Comparison of ENCODE assay signal across 17 cellular contexts in genomic region chr12:7642287-7642686, GRCh38. TPM values are rescaled to one million over a fixed set of nuclear protein-coding genes. Genes with fewer than 3 reads are reported as not detected.
"Had no signal": no experiment of that assay in that cellular context is flagged by ENCODE, and none has a peak within 500 bp of the region (broad histone marks: within the 10 kb centered on the region; RNA-seq: fewer than 3 reads in every experiment).

No MANE protein-coding gene starts in this region.

- H3K79me2 ChIP-seq: hepatocyte had no signal

- H3K27me3 ChIP-seq: hepatocyte, ovary had no signal

- H3K36me3 ChIP-seq: esophagus muscularis mucosa, left ventricle myocardium inferior, ovary, thoracic aorta had no signal

- H3K4me2 ChIP-seq: hepatocyte had no signal

- H2AFZ ChIP-seq: hepatocyte had no signal

- ATAC-seq: activated T-cell treated with anti-CD3 and anti-CD28 coated beads, Interleukin-2, amount 50 U/mL, for 4 hours; stimulated activated effector memory CD8-positive, alpha-beta T cell treated with anti-CD3 and anti-CD28 coated beads, Interleukin-12 subunit alpha, Interleukin-12 subunit beta, amount 100 ng/mL, for 72 hours; WTC11 had no signal

- DNase-seq: activated CD4-positive, alpha-beta T cell treated with anti-CD3 and anti-CD28 coated beads for 4 hours; activated effector memory CD4-positive, alpha-beta T cell treated with Interleukin-2 at 50 U/mL for 16 hours; activated T-cell treated with anti-CD3 and anti-CD28 coated beads, Interleukin-2, amount 50 U/mL, for 4 hours; amniotic stem cell; caudate nucleus; kidney; left ventricle myocardium inferior; ovary had no signal

- H3K27ac ChIP-seq: esophagus muscularis mucosa, hepatocyte, left ventricle myocardium inferior, ovary, thoracic aorta had no signal

- H3K9me3 ChIP-seq: esophagus muscularis mucosa, left ventricle myocardium inferior, ovary, thoracic aorta had no signal

- H3K4me3 ChIP-seq: esophagus muscularis mucosa, hepatocyte, left ventricle myocardium inferior, ovary, thoracic aorta had no signal

RNA-seq across cellular contexts. Expression of gene APOBEC1, which starts 23.4 kb away (rescaled TPM):
- total RNA-seq: activated CD4-positive, alpha-beta memory T cell treated with anti-CD3 and anti-CD28 coated beads, Interleukin-2, amount 10 ng/mL, durations not matched to agents 7 days and 5 days; activated T-cell treated with anti-CD3 and anti-CD28 coated beads, Interleukin-2, amount 50 U/mL, for 4 hours; esophagus muscularis mucosa; fibroblast of villous mesenchyme; glomerular endothelial cell; kidney; left ventricle myocardium inferior; ovary; thoracic aorta; ureter; WTC11 had no signal

RNA-seq across cellular contexts. Expression of gene GDF3, which starts 53.3 kb away (rescaled TPM):
- total RNA-seq: activated CD4-positive, alpha-beta memory T cell treated with anti-CD3 and anti-CD28 coated beads, Interleukin-2, amount 10 ng/mL, durations not matched to agents 7 days and 5 days; activated T-cell treated with anti-CD3 and anti-CD28 coated beads, Interleukin-2, amount 50 U/mL, for 4 hours; fibroblast of villous mesenchyme; hepatocyte; thoracic aorta; ureter had no signal
